In genomic region chr13:63551731-63552130, GRCh38 we compare ENCODE assay signal across 1 cellular context.
TF ChIP-seq lines count a peak whose summit lies in the region.

No MANE protein-coding gene starts in this region.

TF ChIP-seq in HCT116, 20 proteins besides CTCF, POLR2A, EP300 and RAD21 (continued from another document):
- TF ChIP-seq, protein P1, sequence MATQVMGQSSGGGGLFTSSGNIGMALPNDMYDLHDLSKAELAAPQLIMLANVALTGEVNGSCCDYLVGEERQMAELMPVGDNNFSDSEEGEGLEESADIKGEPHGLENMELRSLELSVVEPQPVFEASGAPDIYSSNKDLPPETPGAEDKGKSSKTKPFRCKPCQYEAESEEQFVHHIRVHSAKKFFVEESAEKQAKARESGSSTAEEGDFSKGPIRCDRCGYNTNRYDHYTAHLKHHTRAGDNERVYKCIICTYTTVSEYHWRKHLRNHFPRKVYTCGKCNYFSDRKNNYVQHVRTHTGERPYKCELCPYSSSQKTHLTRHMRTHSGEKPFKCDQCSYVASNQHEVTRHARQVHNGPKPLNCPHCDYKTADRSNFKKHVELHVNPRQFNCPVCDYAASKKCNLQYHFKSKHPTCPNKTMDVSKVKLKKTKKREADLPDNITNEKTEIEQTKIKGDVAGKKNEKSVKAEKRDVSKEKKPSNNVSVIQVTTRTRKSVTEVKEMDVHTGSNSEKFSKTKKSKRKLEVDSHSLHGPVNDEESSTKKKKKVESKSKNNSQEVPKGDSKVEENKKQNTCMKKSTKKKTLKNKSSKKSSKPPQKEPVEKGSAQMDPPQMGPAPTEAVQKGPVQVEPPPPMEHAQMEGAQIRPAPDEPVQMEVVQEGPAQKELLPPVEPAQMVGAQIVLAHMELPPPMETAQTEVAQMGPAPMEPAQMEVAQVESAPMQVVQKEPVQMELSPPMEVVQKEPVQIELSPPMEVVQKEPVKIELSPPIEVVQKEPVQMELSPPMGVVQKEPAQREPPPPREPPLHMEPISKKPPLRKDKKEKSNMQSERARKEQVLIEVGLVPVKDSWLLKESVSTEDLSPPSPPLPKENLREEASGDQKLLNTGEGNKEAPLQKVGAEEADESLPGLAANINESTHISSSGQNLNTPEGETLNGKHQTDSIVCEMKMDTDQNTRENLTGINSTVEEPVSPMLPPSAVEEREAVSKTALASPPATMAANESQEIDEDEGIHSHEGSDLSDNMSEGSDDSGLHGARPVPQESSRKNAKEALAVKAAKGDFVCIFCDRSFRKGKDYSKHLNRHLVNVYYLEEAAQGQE (IDR thresholded peaks at IDR 0.05; ENCODE audit: low read depth), result no peak
- no peak for TF ChIP-seq FOSL1 (IDR thresholded peaks at IDR 0.05; ENCODE audit: low read depth)
- no peak for TF ChIP-seq ATF3 (IDR thresholded peaks at IDR 0.05)
